In the genomic region with DNA sequence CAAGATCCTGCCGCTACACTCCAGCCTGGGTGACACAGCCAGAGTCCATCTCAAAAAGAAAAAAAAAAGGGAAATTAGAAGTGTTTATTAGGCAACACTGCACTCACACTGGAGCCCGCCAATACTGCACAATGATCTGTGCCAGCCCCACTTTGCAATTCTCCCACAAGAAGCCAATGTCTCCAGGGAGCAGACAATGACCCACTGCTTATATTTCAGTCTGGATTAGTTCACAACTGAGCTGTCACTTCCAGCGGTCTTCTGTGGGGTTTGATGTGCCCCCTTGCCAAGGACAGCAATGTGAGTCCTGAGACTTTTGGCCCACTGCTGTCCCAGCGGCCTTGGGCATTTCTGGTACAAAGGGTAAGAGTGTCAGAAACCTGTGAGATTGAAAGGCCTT, we compare ENCODE assay signal across 12 cellular contexts.
"Had no signal": no experiment of that assay in that cellular context is flagged by ENCODE, and none has a peak within 500 bp of the region (broad histone marks: within the 10 kb centered on the region; RNA-seq: fewer than 3 reads in every experiment).

No MANE protein-coding gene starts in this region.

- H3K36me3 Mint-ChIP-seq: activated naive CD4-positive, alpha-beta T cell treated with anti-CD3 and anti-CD28 coated beads, Interleukin-2, amount 10 ng/mL, durations not matched to agents 7 days and 5 days had no signal

- H3K4me3 Mint-ChIP-seq: activated CD4-positive, alpha-beta T cell treated with anti-CD3 and anti-CD28 coated beads, Interleukin-2, amount 10 ng/mL, durations not matched to agents 7 days and 5 days; activated naive CD4-positive, alpha-beta T cell treated with anti-CD3 and anti-CD28 coated beads, Interleukin-2, amount 10 ng/mL, durations not matched to agents 7 days and 5 days; nephron had no signal

- H3K27ac Mint-ChIP-seq: activated CD4-positive, alpha-beta T cell treated with anti-CD3 and anti-CD28 coated beads, Interleukin-2, amount 10 ng/mL, durations not matched to agents 7 days and 5 days; activated naive CD4-positive, alpha-beta T cell treated with anti-CD3 and anti-CD28 coated beads, Interleukin-2, amount 10 ng/mL, durations not matched to agents 7 days and 5 days; nephron; progenitor cell of endocrine pancreas had no signal

- H3K27me3 Mint-ChIP-seq: activated CD4-positive, alpha-beta T cell treated with anti-CD3 and anti-CD28 coated beads, Interleukin-2, amount 10 ng/mL, durations not matched to agents 7 days and 5 days; activated naive CD4-positive, alpha-beta T cell treated with anti-CD3 and anti-CD28 coated beads, Interleukin-2, amount 10 ng/mL, durations not matched to agents 7 days and 5 days; progenitor cell of endocrine pancreas had no signal

- H3K9me3 Mint-ChIP-seq: activated CD4-positive, alpha-beta T cell treated with anti-CD3 and anti-CD28 coated beads, Interleukin-2, amount 10 ng/mL, durations not matched to agents 7 days and 5 days; activated naive CD4-positive, alpha-beta T cell treated with anti-CD3 and anti-CD28 coated beads, Interleukin-2, amount 10 ng/mL, durations not matched to agents 7 days and 5 days; nephron had no signal

- DNase-seq: activated CD4-positive, alpha-beta T cell treated with anti-CD3 and anti-CD28 coated beads, Interleukin-2, amount 10 ng/mL, durations not matched to agents 7 days and 5 days; activated CD4-positive, CD25-positive, alpha-beta regulatory T cell; activated CD8-positive, alpha-beta memory T cell treated with anti-CD3 and anti-CD28 coated beads, Interleukin-2, amount 50 U/mL, for 48 hours; activated naive CD4-positive, alpha-beta T cell treated with anti-CD3 and anti-CD28 coated beads, Interleukin-2, amount 10 ng/mL, durations not matched to agents 7 days and 5 days; glutamatergic neuron; kidney glomerular epithelial cell; occipital lobe; stimulated activated CD4-positive, alpha-beta T cell treated with anti-CD3 and anti-CD28 coated beads, Interleukin-1b, Interleukin-23, amount 100 ng/mL, for 48 hours; stomach; SW 1271 had no signal
